ENCODE assay signal across 34 cellular contexts in genomic region chr2:186927867-186928191, GRCh38.
"Had no signal": no experiment of that assay in that cellular context is flagged by ENCODE, and none has a peak within 500 bp of the region (broad histone marks: within the 10 kb centered on the region; RNA-seq: fewer than 3 reads in every experiment).

No MANE protein-coding gene starts in this region.

- H3K27me3 ChIP-seq: ascending aorta, breast epithelium, cardiac muscle cell, colonic mucosa, esophagus squamous epithelium, gastroesophageal sphincter had no signal

- H3K9me3 Mint-ChIP-seq: activated CD4-positive, alpha-beta memory T cell treated with anti-CD3 and anti-CD28 coated beads, Interleukin-2, amount 10 ng/mL, durations not matched to agents 7 days and 5 days; activated CD4-positive, alpha-beta T cell treated with anti-CD3 and anti-CD28 coated beads, Interleukin-2, amount 10 ng/mL, durations not matched to agents 7 days and 5 days; activated naive CD4-positive, alpha-beta T cell treated with anti-CD3 and anti-CD28 coated beads, Interleukin-2, amount 10 ng/mL, durations not matched to agents 7 days and 5 days; activated naive CD4-positive, alpha-beta T cell treated with anti-CD3 and anti-CD28 coated beads, Interleukin-2, amount 50 U/mL, for 72 hours; activated naive CD8-positive, alpha-beta T cell treated with anti-CD3 and anti-CD28 coated beads, Interleukin-2, amount 10 ng/mL, durations not matched to agents 7 days and 5 days; activated T-cell treated with anti-CD3 and anti-CD28 coated beads, Interleukin-2, amount 50 U/mL, for 24 hours; activated T-cell treated with anti-CD3 and anti-CD28 coated beads, Interleukin-2, amount 50 U/mL, for 72 hours; brain; endodermal cell; T-helper 2 cell treated with Interferon-gamma antibody and Interleukin-4, amounts not matched to agents 5 μg/mL and 100 μg/mL, for 36 hours had no signal

- H3K4me1 ChIP-seq: ascending aorta, breast epithelium, colonic mucosa, esophagus squamous epithelium, gastroesophageal sphincter had no signal

- ATAC-seq: activated naive CD4-positive, alpha-beta T cell treated with anti-CD3 and anti-CD28 coated beads, Interleukin-2, amount 50 U/mL, for 72 hours; activated T-cell treated with anti-CD3 and anti-CD28 coated beads, Interleukin-2, amount 50 U/mL, for 72 hours; gastroesophageal sphincter; T-helper 17 cell; WTC11 had no signal

- H3K4me3 Mint-ChIP-seq: activated CD4-positive, alpha-beta memory T cell treated with anti-CD3 and anti-CD28 coated beads, Interleukin-2, amount 10 ng/mL, durations not matched to agents 7 days and 5 days; activated CD4-positive, alpha-beta T cell treated with anti-CD3 and anti-CD28 coated beads, Interleukin-2, amount 10 ng/mL, durations not matched to agents 7 days and 5 days; activated naive CD4-positive, alpha-beta T cell treated with anti-CD3 and anti-CD28 coated beads, Interleukin-2, amount 10 ng/mL, durations not matched to agents 7 days and 5 days; activated naive CD8-positive, alpha-beta T cell treated with anti-CD3 and anti-CD28 coated beads, Interleukin-2, amount 10 ng/mL, durations not matched to agents 7 days and 5 days; activated T-cell treated with anti-CD3 and anti-CD28 coated beads, Interleukin-2, amount 50 U/mL, for 24 hours; activated T-cell treated with anti-CD3 and anti-CD28 coated beads, Interleukin-2, amount 50 U/mL, for 72 hours; brain; endodermal cell; T-helper 17 cell; T-helper 2 cell treated with Interferon-gamma antibody and Interleukin-4, amounts not matched to agents 5 μg/mL and 100 μg/mL, for 36 hours; WTC11 had no signal

- H3K27me3 Mint-ChIP-seq: activated CD4-positive, alpha-beta memory T cell treated with anti-CD3 and anti-CD28 coated beads, Interleukin-2, amount 10 ng/mL, durations not matched to agents 7 days and 5 days; activated CD4-positive, alpha-beta T cell treated with anti-CD3 and anti-CD28 coated beads, Interleukin-2, amount 10 ng/mL, durations not matched to agents 7 days and 5 days; activated naive CD4-positive, alpha-beta T cell treated with anti-CD3 and anti-CD28 coated beads, Interleukin-2, amount 10 ng/mL, durations not matched to agents 7 days and 5 days; activated T-cell treated with anti-CD3 and anti-CD28 coated beads, Interleukin-2, amount 50 U/mL, for 24 hours; brain; T-helper 17 cell had no signal

- H3K9me3 ChIP-seq: ascending aorta, breast epithelium, colonic mucosa, esophagus squamous epithelium, gastroesophageal sphincter had no signal

- DNase-seq: activated CD4-positive, alpha-beta memory T cell treated with anti-CD3 and anti-CD28 coated beads, Interleukin-2, amount 10 ng/mL, durations not matched to agents 7 days and 5 days; activated CD4-positive, alpha-beta T cell treated with anti-CD3 and anti-CD28 coated beads for 1 hour; activated CD4-positive, alpha-beta T cell treated with anti-CD3 and anti-CD28 coated beads for 4 hours; activated CD4-positive, alpha-beta T cell treated with anti-CD3 and anti-CD28 coated beads, Interleukin-2, amount 10 ng/mL, durations not matched to agents 7 days and 5 days; activated CD4-positive, alpha-beta T cell treated with anti-CD3 and anti-CD28 coated beads, Interleukin-2, amount 50 U/mL, for 4 hours; activated CD8-positive, alpha-beta memory T cell treated with anti-CD3 and anti-CD28 coated beads, Interleukin-2, amount 50 U/mL, for 48 hours; activated gamma-delta T cell; activated naive CD4-positive, alpha-beta T cell; activated naive CD4-positive, alpha-beta T cell treated with anti-CD3 and anti-CD28 coated beads, Interleukin-2, amount 10 ng/mL, durations not matched to agents 7 days and 5 days; activated naive CD8-positive, alpha-beta T cell treated with anti-CD3 and anti-CD28 coated beads, Interleukin-2, amount 10 ng/mL, durations not matched to agents 7 days and 5 days; activated T-cell treated with anti-CD3 and anti-CD28 coated beads for 4 hours; activated T-cell treated with anti-CD3 and anti-CD28 coated beads, Interleukin-2, amount 50 U/mL, for 24 hours; activated T-cell treated with anti-CD3 and anti-CD28 coated beads, Interleukin-2, amount 50 U/mL, for 72 hours; central memory CD4-positive, alpha-beta T cell; cerebellar nuclear complex; colonic mucosa; effector memory CD4-positive, alpha-beta T cell; endodermal cell; esophagus squamous epithelium; head of caudate nucleus; hippocampal formation; T-helper 1 cell; T-helper 17 cell; T1000 had no signal

- H3K36me3 ChIP-seq: ascending aorta, breast epithelium, cardiac muscle cell, colonic mucosa, esophagus squamous epithelium, gastroesophageal sphincter had no signal

- H3K4me1 Mint-ChIP-seq: activated CD4-positive, alpha-beta memory T cell treated with anti-CD3 and anti-CD28 coated beads, Interleukin-2, amount 10 ng/mL, durations not matched to agents 7 days and 5 days; activated CD4-positive, alpha-beta T cell treated with anti-CD3 and anti-CD28 coated beads, Interleukin-2, amount 10 ng/mL, durations not matched to agents 7 days and 5 days; activated naive CD4-positive, alpha-beta T cell treated with anti-CD3 and anti-CD28 coated beads, Interleukin-2, amount 10 ng/mL, durations not matched to agents 7 days and 5 days; activated naive CD8-positive, alpha-beta T cell treated with anti-CD3 and anti-CD28 coated beads, Interleukin-2, amount 10 ng/mL, durations not matched to agents 7 days and 5 days; brain; T-helper 17 cell; WTC11 had no signal

- H3K36me3 Mint-ChIP-seq: activated naive CD4-positive, alpha-beta T cell treated with anti-CD3 and anti-CD28 coated beads, Interleukin-2, amount 10 ng/mL, durations not matched to agents 7 days and 5 days; activated naive CD4-positive, alpha-beta T cell treated with anti-CD3 and anti-CD28 coated beads, Interleukin-2, amount 50 U/mL, for 72 hours; activated naive CD8-positive, alpha-beta T cell treated with anti-CD3 and anti-CD28 coated beads, Interleukin-2, amount 10 ng/mL, durations not matched to agents 7 days and 5 days; brain; WTC11 had no signal

- H3K4me3 ChIP-seq: ascending aorta, breast epithelium, cardiac muscle cell, colonic mucosa, esophagus squamous epithelium, gastroesophageal sphincter had no signal

- H3K27ac ChIP-seq: ascending aorta, breast epithelium, cardiac muscle cell, colonic mucosa, epithelial cell of prostate, esophagus squamous epithelium, gastroesophageal sphincter, VCaP had no signal

- H3K27ac Mint-ChIP-seq: activated CD4-positive, alpha-beta memory T cell treated with anti-CD3 and anti-CD28 coated beads, Interleukin-2, amount 10 ng/mL, durations not matched to agents 7 days and 5 days; activated CD4-positive, alpha-beta T cell treated with anti-CD3 and anti-CD28 coated beads, Interleukin-2, amount 10 ng/mL, durations not matched to agents 7 days and 5 days; activated naive CD4-positive, alpha-beta T cell treated with anti-CD3 and anti-CD28 coated beads, Interleukin-2, amount 10 ng/mL, durations not matched to agents 7 days and 5 days; activated naive CD4-positive, alpha-beta T cell treated with anti-CD3 and anti-CD28 coated beads, Interleukin-2, amount 50 U/mL, for 72 hours; activated naive CD8-positive, alpha-beta T cell treated with anti-CD3 and anti-CD28 coated beads, Interleukin-2, amount 10 ng/mL, durations not matched to agents 7 days and 5 days; activated T-cell treated with anti-CD3 and anti-CD28 coated beads, Interleukin-2, amount 50 U/mL, for 24 hours; activated T-cell treated with anti-CD3 and anti-CD28 coated beads, Interleukin-2, amount 50 U/mL, for 72 hours; brain; endodermal cell; T-helper 17 cell; T-helper 2 cell treated with Interferon-gamma antibody and Interleukin-4, amounts not matched to agents 5 μg/mL and 100 μg/mL, for 36 hours; WTC11 had no signal
